ENCODE assay signal across 17 cellular contexts in genomic region chr11:123161386-123161785, GRCh38.
"Had no signal": no experiment of that assay in that cellular context is flagged by ENCODE, and none has a peak within 500 bp of the region (broad histone marks: within the 10 kb centered on the region; RNA-seq: fewer than 3 reads in every experiment).

No MANE protein-coding gene starts in this region.

- H3K4me3 Mint-ChIP-seq: dendritic cell treated with granulocyte-macrophage colony-stimulating factor and Interleukin-4, amounts not matched to agents 40 ng/mL and 50 ng/mL, for 4 days; effector memory CD8-positive, alpha-beta T cell; naive thymus-derived CD4-positive, alpha-beta T cell; stimulated activated naive B cell treated with anti-CD40 and anti-IgM and Interleukin-4, amounts not matched to agents 10 μg/mL and 1 μg/mL and 100 μg/mL, for 72 hours had no signal

- DNase-seq: effector memory CD8-positive, alpha-beta T cell; esophagus squamous epithelium; heart right ventricle; islet precursor cell; mammary epithelial cell; naive thymus-derived CD4-positive, alpha-beta T cell; stimulated activated CD4-positive, alpha-beta T cell treated with anti-CD3 and anti-CD28 coated beads, Interleukin-2, amount 100 ng/mL, for 24 hours; stimulated activated CD4-positive, alpha-beta T cell treated with anti-CD3 and anti-CD28 coated beads, Interleukin-4, amount 100 ng/mL, for 4 hours; stimulated activated naive B cell treated with anti-CD40 and anti-IgM and Interleukin-4, amounts not matched to agents 10 μg/mL and 1 μg/mL and 100 μg/mL, for 72 hours; stomach; trophoblast cell had no signal

- H3K27me3 ChIP-seq: esophagus squamous epithelium, neutrophil, stomach had no signal

- H3K27ac Mint-ChIP-seq: dendritic cell treated with granulocyte-macrophage colony-stimulating factor and Interleukin-4, amounts not matched to agents 40 ng/mL and 50 ng/mL, for 4 days; effector memory CD8-positive, alpha-beta T cell; naive thymus-derived CD4-positive, alpha-beta T cell; stimulated activated naive B cell treated with anti-CD40 and anti-IgM and Interleukin-4, amounts not matched to agents 10 μg/mL and 1 μg/mL and 100 μg/mL, for 72 hours had no signal

- ATAC-seq: effector memory CD8-positive, alpha-beta T cell; heart right ventricle; left lobe of liver; naive thymus-derived CD4-positive, alpha-beta T cell; sciatic nerve; stimulated activated naive B cell treated with anti-CD40 and anti-IgM and Interleukin-4, amounts not matched to agents 10 μg/mL and 1 μg/mL and 100 μg/mL, for 72 hours had no signal

- H3K4me1 Mint-ChIP-seq: stimulated activated naive B cell treated with anti-CD40 and anti-IgM and Interleukin-4, amounts not matched to agents 10 μg/mL and 1 μg/mL and 100 μg/mL, for 72 hours had no signal

- H3K4me3 ChIP-seq: esophagus squamous epithelium, heart right ventricle, skin epidermis, stomach had no signal

- H3K9me3 Mint-ChIP-seq: effector memory CD8-positive, alpha-beta T cell; naive thymus-derived CD4-positive, alpha-beta T cell had no signal

- H3K36me3 Mint-ChIP-seq: naive thymus-derived CD4-positive, alpha-beta T cell; stimulated activated naive B cell treated with anti-CD40 and anti-IgM and Interleukin-4, amounts not matched to agents 10 μg/mL and 1 μg/mL and 100 μg/mL, for 72 hours had no signal

- H3K9me3 ChIP-seq: esophagus squamous epithelium, heart right ventricle, neutrophil had no signal

- H3K27ac ChIP-seq: epithelial cell of prostate, esophagus squamous epithelium, heart right ventricle, neutrophil, skin epidermis, stomach had no signal

- H3K27me3 Mint-ChIP-seq: dendritic cell treated with granulocyte-macrophage colony-stimulating factor and Interleukin-4, amounts not matched to agents 40 ng/mL and 50 ng/mL, for 4 days had no signal

- H3K36me3 ChIP-seq: esophagus squamous epithelium, heart right ventricle, neutrophil had no signal
